ENCODE assay signal across 24 cellular contexts in the genomic region with DNA sequence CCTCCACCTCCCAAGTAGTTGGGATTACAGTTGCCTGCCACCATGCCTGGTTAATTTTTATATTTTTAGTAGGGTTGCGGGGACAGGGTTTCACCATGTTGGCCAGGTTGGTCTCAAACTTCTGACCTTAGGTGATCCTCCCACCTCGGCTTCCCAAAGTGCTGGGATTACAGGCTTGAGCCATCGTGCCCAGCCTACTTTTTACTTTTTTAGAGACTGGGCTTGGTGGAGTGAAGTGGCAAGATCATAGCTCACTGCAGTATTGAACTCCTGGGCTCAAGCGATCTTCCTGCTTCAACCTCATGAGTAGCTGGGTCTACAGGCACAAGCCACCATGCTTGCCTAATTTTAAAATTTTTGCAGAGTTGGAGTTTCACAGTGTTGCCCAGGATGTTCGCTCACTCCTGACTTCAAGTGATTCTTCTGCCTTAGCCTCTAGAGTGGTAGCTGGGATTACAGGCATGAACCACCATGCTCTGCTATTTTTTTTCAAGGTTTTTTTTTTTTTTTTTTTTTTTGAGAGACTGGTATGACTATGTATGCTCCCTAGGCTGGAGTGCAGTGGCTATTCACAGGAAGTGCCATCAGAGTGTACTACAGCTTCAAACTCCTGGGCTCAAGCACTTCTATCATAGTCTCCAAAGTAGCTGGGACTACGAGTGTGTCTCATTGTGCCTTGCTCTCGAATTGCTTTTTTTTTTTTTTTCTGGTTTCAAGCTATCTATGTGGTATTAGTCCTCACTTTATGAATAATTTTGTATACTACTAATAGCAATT. TPM values are rescaled to one million over a fixed set of nuclear protein-coding genes. Genes with fewer than 3 reads are reported as not detected.
DNase-seq lines count a peak whose midpoint lies in the region; ATAC-seq and TF ChIP-seq lines count a peak whose summit lies in the region.
"Had no signal": no experiment of that assay in that cellular context is flagged by ENCODE, and none has a peak within 500 bp of the region (broad histone marks: within the 10 kb centered on the region; RNA-seq: fewer than 3 reads in every experiment).

No MANE protein-coding gene starts in this region.

- H3K27ac Mint-ChIP-seq in WTC11 = no peak overlapping the region; the same call in 1 of the 2 replicates
- H3K27ac Mint-ChIP-seq in type B pancreatic cell = no peak overlapping the region

- no peak overlapping the region for H3K4me3 ChIP-seq in SK-N-SH (ENCODE audit: low read depth in 2 of 2, low read length in 1 of 2)
- H3K4me3 ChIP-seq: SJSA1 had no signal

- TF ChIP-seq RAD21 in SK-N-SH (IDR thresholded peaks at IDR 0.05; ENCODE audit: low read length) = no peak

- H3K4me3 Mint-ChIP-seq in WTC11 (no peak overlapping the region), type B pancreatic cell (no peak overlapping the region)
- H3K4me3 Mint-ChIP-seq: CD8-positive, alpha-beta memory T cell had no signal

- peaks cover 8% of the 10 kb centered on the region for H3F3A ChIP-seq in SK-N-SH (replicated peaks; ENCODE audit: insufficient read depth)

- H3K27me3 ChIP-seq in SK-N-SH (ENCODE audit: insufficient read depth) = no peaks in the 10 kb centered on the region
- H3K27me3 ChIP-seq: SJSA1 had no signal

- POLR2A ChIA-PET in SK-N-SH (lab: Yijun Ruan, JAX) = interaction anchor here (0.6 kb wide), 2 partner anchors 8 to 21 kb away, joined by 4 read pairs; no protein-coding TSS in a partner anchor
- POLR2A ChIA-PET in WTC11 (lab: Charles Lee) = interaction anchor here (0.6 kb wide), 1 partner anchor 11 kb away, joined by 6 read pairs; no protein-coding TSS in a partner anchor

- 93% methylated on average over 7 of the region's 7 CpGs for WGBS in SK-N-SH (ENCODE audit: low lambda C conversion rate)

- DNase-seq in SK-N-SH (no peak), ELR (ENCODE audit: low read depth) (peak; percentile 28), WTC11 (ENCODE audit: low spot score) (no peak), type B pancreatic cell (ENCODE audit: extremely low spot score, unreplicated experiment) (peak; percentile 18), NCI-H187 treated with DMSO at 0.1 percent for 48 hours (lab: John Stamatoyannopoulos, UW) (no peak)
- no peak for DNase-seq in activated CD4-positive, alpha-beta T cell treated with anti-CD3 and anti-CD28 coated beads, Interleukin-2, amount 50 U/mL, for 1 hour
- DNase-seq: 8988T; Calu3; CD8-positive, alpha-beta memory T cell; H7; NCI-H1105; NCI-H146; NCI-H2081; NCI-H2171; NCI-H345; NCI-H524; NCI-H774; NK-92 treated with Interleukin-12 subunit alpha and Interleukin-12 subunit beta, amount 100 ng/mL, for 24 hours had no signal

- H3K27me3 Mint-ChIP-seq in WTC11 (ENCODE audit: low read depth) (no peaks in the 10 kb centered on the region), type B pancreatic cell (no peaks in the 10 kb centered on the region)

- H3K4me1 ChIP-seq in SK-N-SH (ENCODE audit: control insufficient read depth in 1 of 2, insufficient read depth in 2 of 2, low read depth in 1 of 2, low read length in 1 of 2) = no peaks in the 10 kb centered on the region
- H3K4me1 ChIP-seq: SJSA1 had no signal

- H3K4me1 Mint-ChIP-seq in WTC11 = no peaks in the 10 kb centered on the region
- no peaks in the 10 kb centered on the region for H3K4me1 Mint-ChIP-seq in type B pancreatic cell (ENCODE audit: unreplicated experiment)

- H3K9me2 ChIP-seq in SK-N-SH = no peaks in the 10 kb centered on the region

- peaks cover 22 to 73% of the 10 kb centered on the region in 2 experiments for H3K36me3 ChIP-seq in SK-N-SH (replicated peaks in 1 of 2; ENCODE audit: control insufficient read depth in 1 of 2, insufficient read depth in 2 of 2, low read length in 1 of 2)

- TF ChIP-seq EP300 in SK-N-SH (IDR thresholded peaks at IDR 0.05; ENCODE audit: borderline replicate concordance in 1 of 2, low read depth in 1 of 2, low read length in 1 of 2) = no peak

- peak; percentile 46; the same call in 2 of the 3 replicates for ATAC-seq in SK-N-SH treated with all-trans-retinoic acid at 6 μM for 48 hours
- peak; percentile 32; the same call in 1 of the 2 replicates for ATAC-seq in WTC11
- ATAC-seq: Panc1 had no signal

- no peaks in the 10 kb centered on the region for H4K20me1 ChIP-seq in SK-N-SH (ENCODE audit: insufficient read depth)

- H2AFZ ChIP-seq in SK-N-SH (ENCODE audit: low read depth) = no peak overlapping the region

- H3K27ac ChIP-seq in SK-N-SH (ENCODE audit: low read depth in 2 of 2, low read length in 1 of 2) = no peak overlapping the region
- H3K27ac ChIP-seq: C4-2B, HL-60, KMS-11, SJSA1 had no signal

- H3K9ac ChIP-seq in SK-N-SH = no peak overlapping the region
- H3K9ac ChIP-seq: KMS-11 had no signal

- TF ChIP-seq CTCF in SK-N-SH (IDR thresholded peaks at IDR 0.05) = no peak
- TF ChIP-seq CTCF in WTC11 (IDR thresholded peaks at IDR 0.05) = no peak
- TF ChIP-seq CTCF in type B pancreatic cell (conservative IDR thresholded peaks at IDR 0.05) = no peak

- peaks cover 3% of the 10 kb centered on the region; the same call in 1 of the 2 replicates for H3K79me2 ChIP-seq in SK-N-SH (ENCODE audit: insufficient read depth)

- CTCF ChIA-PET in SK-N-SH (lab: Yijun Ruan, JAX) = interaction anchor here (0.6 to 2.8 kb wide), 5 partner anchors 21 to 60 kb away, joined by 3 to 8 read pairs (median 3); no protein-coding TSS in a partner anchor
- CTCF ChIA-PET in WTC11 (lab: Charles Lee) = interaction anchor here (0.8 to 2.7 kb wide), 3 partner anchors 12 to 27 kb away, joined by 3 to 9 read pairs (median 3); a partner anchor contains a TSS

- H3K36me3 Mint-ChIP-seq in WTC11 = peaks cover 77% of the 10 kb centered on the region
- peaks cover 21% of the 10 kb centered on the region for H3K36me3 Mint-ChIP-seq in type B pancreatic cell

- H3K9me3 ChIP-seq in SK-N-SH = no peaks in the 10 kb centered on the region
- H3K9me3 ChIP-seq: SJSA1 had no signal

- H3K9me3 Mint-ChIP-seq in WTC11 = no peaks in the 10 kb centered on the region
- H3K9me3 Mint-ChIP-seq in type B pancreatic cell = no peaks in the 10 kb centered on the region
- H3K9me3 Mint-ChIP-seq: CD8-positive, alpha-beta memory T cell had no signal

- H3K4me2 ChIP-seq in SK-N-SH = no peak overlapping the region
- H3K4me2 ChIP-seq: KMS-11 had no signal

TF ChIP-seq in SK-N-SH treated with all-trans-retinoic acid at 6 μM for 48 hours, 23 proteins besides CTCF, POLR2A, EP300 and RAD21 (continues in another document):
- TF ChIP-seq ZNF8 (CRISPR knock-in tag; IDR thresholded peaks at IDR 0.05) = no peak
- no peak for TF ChIP-seq ZC3H10 (CRISPR knock-in tag; IDR thresholded peaks at IDR 0.05)
- TF ChIP-seq PPARA (CRISPR knock-in tag; IDR thresholded peaks at IDR 0.05; ENCODE audit: borderline replicate concordance) = no peak
- TF ChIP-seq RARB (CRISPR knock-in tag; IDR thresholded peaks at IDR 0.05) = no peak
- TF ChIP-seq ZNF70 (CRISPR knock-in tag; IDR thresholded peaks at IDR 0.05) = no peak
- no peak for TF ChIP-seq ZFP3 (CRISPR knock-in tag; IDR thresholded peaks at IDR 0.05)
- no peak for TF ChIP-seq CSDC2 (CRISPR knock-in tag; IDR thresholded peaks at IDR 0.05)
- TF ChIP-seq TOX (CRISPR knock-in tag; IDR thresholded peaks at IDR 0.05; ENCODE audit: borderline replicate concordance) = no peak

TF ChIP-seq in SK-N-SH, 30 proteins besides CTCF, POLR2A, EP300 and RAD21:
- TF ChIP-seq GATA2 (CRISPR knock-in tag; IDR thresholded peaks at IDR 0.05) = no peak
- TF ChIP-seq, protein P1, sequence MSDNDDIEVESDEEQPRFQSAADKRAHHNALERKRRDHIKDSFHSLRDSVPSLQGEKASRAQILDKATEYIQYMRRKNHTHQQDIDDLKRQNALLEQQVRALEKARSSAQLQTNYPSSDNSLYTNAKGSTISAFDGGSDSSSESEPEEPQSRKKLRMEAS (IDR thresholded peaks at IDR 0.05; ENCODE audit: low read depth) = no peak
- no peak for TF ChIP-seq JUND (IDR thresholded peaks at IDR 0.05)

TF ChIP-seq in WTC11, 78 proteins besides CTCF, POLR2A, EP300 and RAD21 (continues in another document):
- TF ChIP-seq, protein P2, sequence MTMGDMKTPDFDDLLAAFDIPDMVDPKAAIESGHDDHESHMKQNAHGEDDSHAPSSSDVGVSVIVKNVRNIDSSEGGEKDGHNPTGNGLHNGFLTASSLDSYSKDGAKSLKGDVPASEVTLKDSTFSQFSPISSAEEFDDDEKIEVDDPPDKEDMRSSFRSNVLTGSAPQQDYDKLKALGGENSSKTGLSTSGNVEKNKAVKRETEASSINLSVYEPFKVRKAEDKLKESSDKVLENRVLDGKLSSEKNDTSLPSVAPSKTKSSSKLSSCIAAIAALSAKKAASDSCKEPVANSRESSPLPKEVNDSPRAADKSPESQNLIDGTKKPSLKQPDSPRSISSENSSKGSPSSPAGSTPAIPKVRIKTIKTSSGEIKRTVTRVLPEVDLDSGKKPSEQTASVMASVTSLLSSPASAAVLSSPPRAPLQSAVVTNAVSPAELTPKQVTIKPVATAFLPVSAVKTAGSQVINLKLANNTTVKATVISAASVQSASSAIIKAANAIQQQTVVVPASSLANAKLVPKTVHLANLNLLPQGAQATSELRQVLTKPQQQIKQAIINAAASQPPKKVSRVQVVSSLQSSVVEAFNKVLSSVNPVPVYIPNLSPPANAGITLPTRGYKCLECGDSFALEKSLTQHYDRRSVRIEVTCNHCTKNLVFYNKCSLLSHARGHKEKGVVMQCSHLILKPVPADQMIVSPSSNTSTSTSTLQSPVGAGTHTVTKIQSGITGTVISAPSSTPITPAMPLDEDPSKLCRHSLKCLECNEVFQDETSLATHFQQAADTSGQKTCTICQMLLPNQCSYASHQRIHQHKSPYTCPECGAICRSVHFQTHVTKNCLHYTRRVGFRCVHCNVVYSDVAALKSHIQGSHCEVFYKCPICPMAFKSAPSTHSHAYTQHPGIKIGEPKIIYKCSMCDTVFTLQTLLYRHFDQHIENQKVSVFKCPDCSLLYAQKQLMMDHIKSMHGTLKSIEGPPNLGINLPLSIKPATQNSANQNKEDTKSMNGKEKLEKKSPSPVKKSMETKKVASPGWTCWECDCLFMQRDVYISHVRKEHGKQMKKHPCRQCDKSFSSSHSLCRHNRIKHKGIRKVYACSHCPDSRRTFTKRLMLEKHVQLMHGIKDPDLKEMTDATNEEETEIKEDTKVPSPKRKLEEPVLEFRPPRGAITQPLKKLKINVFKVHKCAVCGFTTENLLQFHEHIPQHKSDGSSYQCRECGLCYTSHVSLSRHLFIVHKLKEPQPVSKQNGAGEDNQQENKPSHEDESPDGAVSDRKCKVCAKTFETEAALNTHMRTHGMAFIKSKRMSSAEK (CRISPR knock-in tag; IDR thresholded peaks at IDR 0.05; ENCODE audit: borderline replicate concordance) = no peak
- no peak for TF ChIP-seq NR3C1 (CRISPR knock-in tag; conservative IDR thresholded peaks at IDR 0.05; ENCODE audit: low read depth)
- no peak for TF ChIP-seq ZNF423 (CRISPR knock-in tag; IDR thresholded peaks at IDR 0.05)

RNA-seq across cellular contexts. Expression of a gene that starts 11.9 kb away (rescaled TPM):
- 13.7 and 16.4 TPM in 2 replicates for polyA plus RNA-seq in SK-N-SH (2012; rRNA removed)
- polyA plus RNA-seq in SK-N-SH (2012; cell fraction: cytosol; rRNA removed) = 21.8 and 22.6 TPM in 2 replicates
- 5.5 and 10.7 TPM in 2 replicates for polyA plus RNA-seq in SK-N-SH (2012; cell fraction: nucleus; rRNA removed)
- total RNA-seq in WTC11 (2021) = 207 to 244 TPM (median 209 TPM) in 3 replicates
- 32.5 and 53.3 TPM in 2 replicates for total RNA-seq in type B pancreatic cell (ENCODE audit: low replicate concordance)

RNA-seq across cellular contexts. Expression of a gene that starts 45.8 kb away (rescaled TPM):
- 0.43 and 0.54 TPM in 2 replicates for polyA plus RNA-seq in SK-N-SH (2012; rRNA removed)
- 0.49 and 0.80 TPM in 2 replicates for polyA plus RNA-seq in SK-N-SH (2012; cell fraction: cytosol; rRNA removed)
- polyA plus RNA-seq in SK-N-SH (2012; cell fraction: nucleus; rRNA removed) = 1.1 and 1.3 TPM in 2 replicates
- 214 to 229 TPM (median 227 TPM) in 3 replicates for total RNA-seq in WTC11 (2021)
- 171 and 340 TPM in 2 replicates for total RNA-seq in type B pancreatic cell (ENCODE audit: low replicate concordance)
- polyA plus RNA-seq: CD8-positive, alpha-beta memory T cell had no signal

Comparison
In these comparisons a context has a peak if more than half of its experiments do, and no peak if none do; other contexts are left out.
1. DNase-seq: peak in ELR (single experiment) and type B pancreatic cell (single experiment); none in SK-N-SH (single experiment), WTC11 (single experiment), NCI-H187 treated with DMSO at 0.1 percent for 48 hours (single experiment) and activated CD4-positive, alpha-beta T cell treated with anti-CD3 and anti-CD28 coated beads, Interleukin-2, amount 50 U/mL, for 1 hour (single experiment).